Comparison of ENCODE assay signal across 18 cellular contexts in the genomic region with DNA sequence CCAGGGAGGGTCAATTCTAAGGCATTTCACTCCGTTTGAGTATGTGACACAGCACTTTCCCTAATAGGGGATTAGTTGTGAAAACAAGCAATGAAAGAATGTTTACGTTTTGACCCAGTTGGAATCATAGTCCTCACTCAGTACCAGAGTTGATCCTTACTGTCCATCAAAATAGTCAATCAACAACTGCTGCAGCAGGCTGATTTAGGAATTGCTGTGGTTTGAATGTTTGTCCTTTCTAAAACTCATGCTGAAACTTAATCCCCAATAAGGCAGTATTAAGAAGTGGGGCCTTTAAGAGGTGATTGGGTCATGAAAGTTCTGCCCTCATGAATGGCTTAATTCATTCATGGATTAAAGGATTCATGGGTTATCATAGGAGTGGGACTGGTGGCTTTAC. TPM values are rescaled to one million over a fixed set of nuclear protein-coding genes. Genes with fewer than 3 reads are reported as not detected.
DNase-seq lines count a peak whose midpoint lies in the region; ATAC-seq and TF ChIP-seq lines count a peak whose summit lies in the region.
"Had no signal": no experiment of that assay in that cellular context is flagged by ENCODE, and none has a peak within 500 bp of the region (broad histone marks: within the 10 kb centered on the region; RNA-seq: fewer than 3 reads in every experiment).

No MANE protein-coding gene starts in this region.

- peak overlapping the region; percentile 18 for H3K9ac ChIP-seq in adipocyte (ENCODE audit: low read length)

- intact Hi-C loops in tibial artery (cut with DNase I; ENCODE audit: low total_unique reads): no loop called here

- DNase-seq in activated naive CD8-positive, alpha-beta T cell treated with anti-CD3 and anti-CD28 coated beads for 36 hours: no peak
- DNase-seq in adipocyte (ENCODE audit: low read depth): no peak
- no peak for DNase-seq in tibial artery
- no peak for DNase-seq in substantia nigra (lab: John Stamatoyannopoulos, UW)
- DNase-seq: 8988T, Caco-2, H7, KBM-7, NCI-H1092, NCI-H446, NCI-H748 treated with DMSO at 0.1 percent for 48 hours, Right ventricle myocardium superior had no signal

- peaks cover 26% of the 10 kb centered on the region for H3K4me1 Mint-ChIP-seq in activated naive CD8-positive, alpha-beta T cell (ENCODE audit: low read depth)
- H3K4me1 Mint-ChIP-seq in activated naive CD8-positive, alpha-beta T cell treated with anti-CD3 and anti-CD28 coated beads for 36 hours: peaks cover 57% of the 10 kb centered on the region

- H3K4me3 ChIP-seq in adipocyte (ENCODE audit: low read length): no peak overlapping the region
- H3K4me3 ChIP-seq in mononuclear cell (ENCODE audit: low read length): peak overlapping the region; percentile 37
- H3K4me3 ChIP-seq in tibial artery: no peak overlapping the region

- H3K4me1 ChIP-seq in adipocyte (ENCODE audit: control insufficient read depth, insufficient read depth, low read length) (peaks cover 48% of the 10 kb centered on the region), mononuclear cell (ENCODE audit: insufficient read depth, low read length) (peaks cover 64% of the 10 kb centered on the region), tibial artery (peaks cover 0 to 33% (median 2%) of the 10 kb centered on the region in 4 donors)

- H3K27ac ChIP-seq in tibial artery (peak overlapping the region; percentile 38 to 98), substantia nigra (ENCODE audit: low read depth, low read length, poor library complexity, severe bottlenecking) (no peak overlapping the region)
- H3K27ac ChIP-seq: C4-2B had no signal

- no peak for TF ChIP-seq CTCF in tibial artery (IDR thresholded peaks at IDR 0.05)

- H3K27me3 Mint-ChIP-seq in activated naive CD8-positive, alpha-beta T cell: no peaks in the 10 kb centered on the region
- no peaks in the 10 kb centered on the region for H3K27me3 Mint-ChIP-seq in activated naive CD8-positive, alpha-beta T cell treated with anti-CD3 and anti-CD28 coated beads for 36 hours

- no peaks in the 10 kb centered on the region for H3K27me3 ChIP-seq in adipocyte (replicated peaks; ENCODE audit: control insufficient read depth, insufficient read depth, low read length)
- H3K27me3 ChIP-seq in mononuclear cell (ENCODE audit: insufficient read depth, low read length): no peaks in the 10 kb centered on the region
- no peaks in the 10 kb centered on the region for H3K27me3 ChIP-seq in tibial artery

- H3K9me3 ChIP-seq in adipocyte (ENCODE audit: control insufficient read depth, low read length) (no peaks in the 10 kb centered on the region), mononuclear cell (ENCODE audit: low read depth, low read length) (no peaks in the 10 kb centered on the region), tibial artery (no peaks in the 10 kb centered on the region)
- H3K9me3 ChIP-seq: Caco-2 had no signal

- no peaks in the 10 kb centered on the region for H3K9me3 Mint-ChIP-seq in activated naive CD8-positive, alpha-beta T cell (ENCODE audit: low read depth)
- H3K9me3 Mint-ChIP-seq in activated naive CD8-positive, alpha-beta T cell treated with anti-CD3 and anti-CD28 coated beads for 36 hours: no peaks in the 10 kb centered on the region

- ATAC-seq in HG03025 (IDR thresholded peaks at IDR 0.05; ENCODE audit: low FRiP score, unreplicated experiment) (no peak), GM21526 (IDR thresholded peaks at IDR 0.05; ENCODE audit: low FRiP score, unreplicated experiment) (no peak)
- ATAC-seq: Panc1 had no signal

- no peaks in the 10 kb centered on the region for H3K36me3 Mint-ChIP-seq in activated naive CD8-positive, alpha-beta T cell
- H3K36me3 Mint-ChIP-seq in activated naive CD8-positive, alpha-beta T cell treated with anti-CD3 and anti-CD28 coated beads for 36 hours: peaks cover 35% of the 10 kb centered on the region

- peak overlapping the region; percentile 34 for H3K27ac Mint-ChIP-seq in activated naive CD8-positive, alpha-beta T cell
- no peak overlapping the region for H3K27ac Mint-ChIP-seq in activated naive CD8-positive, alpha-beta T cell treated with anti-CD3 and anti-CD28 coated beads for 36 hours

- H3K36me3 ChIP-seq in adipocyte (ENCODE audit: control insufficient read depth, insufficient read depth, low read length, severe bottlenecking) (no peaks in the 10 kb centered on the region), tibial artery (no peaks in the 10 kb centered on the region)

- no peak overlapping the region for H3K4me3 Mint-ChIP-seq in activated naive CD8-positive, alpha-beta T cell
- no peak overlapping the region for H3K4me3 Mint-ChIP-seq in activated naive CD8-positive, alpha-beta T cell treated with anti-CD3 and anti-CD28 coated beads for 36 hours

RNA-seq across cellular contexts. Expression of gene FBXL5, which starts 3.0 kb away (rescaled TPM):
- total RNA-seq in activated naive CD8-positive, alpha-beta T cell treated with anti-CD3 and anti-CD28 coated beads for 36 hours: 10 to 100 TPM; 30.3 to 31.0 TPM
- total RNA-seq in mononuclear cell: 245 TPM

RNA-seq across cellular contexts. Expression of gene FAM200B, which starts 23.5 kb away (rescaled TPM):
- total RNA-seq in activated naive CD8-positive, alpha-beta T cell treated with anti-CD3 and anti-CD28 coated beads for 36 hours: 10 to 100 TPM; 13.1 to 15.0 TPM
- 30.1 TPM for total RNA-seq in mononuclear cell

RNA-seq across cellular contexts. Expression of gene BST1, which starts 44.7 kb away (rescaled TPM):
- total RNA-seq in activated naive CD8-positive, alpha-beta T cell treated with anti-CD3 and anti-CD28 coated beads for 36 hours: under 1 TPM; 0.38 to 0.54 TPM
- total RNA-seq in mononuclear cell: 76.4 TPM

Comparison
In these comparisons a context has a peak if more than half of its experiments do, and no peak if none do; other contexts are left out.
1. RNA of gene BST1, which starts 44.7 kb away (total RNA-seq): 76.4 TPM in mononuclear cell (single experiment); 0.38 to 0.54 TPM in activated naive CD8-positive, alpha-beta T cell treated with anti-CD3 and anti-CD28 coated beads for 36 hours; every median in the first group is over 10 times any median in the second.